Comparison of ENCODE assay signal across 13 cellular contexts in genomic region chr11:70503201-70503877, GRCh38.
DNase-seq lines count a peak whose midpoint lies in the region; ATAC-seq and TF ChIP-seq lines count a peak whose summit lies in the region.
"Had no signal": no experiment of that assay in that cellular context is flagged by ENCODE, and none has a peak within 500 bp of the region (broad histone marks: within the 10 kb centered on the region; RNA-seq: fewer than 3 reads in every experiment).

No MANE protein-coding gene starts in this region.

- DNase-seq in left ventricle myocardium superior (peak; percentile 9), right atrium auricular region (ENCODE audit: low spot score) (no peak), NCI-H2196 treated with DMSO at 0.1 percent for 48 hours (lab: John Stamatoyannopoulos, UW; ENCODE audit: unreplicated experiment) (peak; percentile 40), endodermal cell (no peak), aorta (peak; percentile 38 to 39), middle frontal gyrus (ENCODE audit: extremely low spot score, low spot score) (no peak), CD1c-positive myeloid dendritic cell (ENCODE audit: extremely low spot score) (no peak)
- DNase-seq: activated CD4-positive, alpha-beta memory T cell treated with anti-CD3 and anti-CD28 coated beads, Interleukin-2, amount 10 ng/mL, durations not matched to agents 7 days and 5 days; activated T-cell treated with anti-CD3 and anti-CD28 coated beads, Interleukin-2, amount 50 U/mL, for 72 hours; cerebellar nuclear complex had no signal

- H3K27me3 Mint-ChIP-seq in endodermal cell (ENCODE audit: insufficient read depth): no peaks in the 10 kb centered on the region
- H3K27me3 Mint-ChIP-seq: activated CD4-positive, alpha-beta memory T cell treated with anti-CD3 and anti-CD28 coated beads, Interleukin-2, amount 10 ng/mL, durations not matched to agents 7 days and 5 days had no signal

- TF ChIP-seq CTCF in right atrium auricular region (IDR thresholded peaks at IDR 0.05): no peak
- no peak for TF ChIP-seq CTCF in endodermal cell (conservative IDR thresholded peaks at IDR 0.05)

- H3K4me3 Mint-ChIP-seq in endodermal cell: no peak overlapping the region
- H3K4me3 Mint-ChIP-seq: activated CD4-positive, alpha-beta memory T cell treated with anti-CD3 and anti-CD28 coated beads, Interleukin-2, amount 10 ng/mL, durations not matched to agents 7 days and 5 days; activated T-cell treated with anti-CD3 and anti-CD28 coated beads, Interleukin-2, amount 50 U/mL, for 72 hours; neural crest cell; stimulated activated memory B cell treated with anti-CD40 and anti-IgM and Interleukin-4, amounts not matched to agents 10 μg/mL and 1 μg/mL and 100 μg/mL, for 72 hours had no signal

- H3K27ac Mint-ChIP-seq in endodermal cell: peak overlapping the region; percentile 11
- H3K27ac Mint-ChIP-seq: activated CD4-positive, alpha-beta memory T cell treated with anti-CD3 and anti-CD28 coated beads, Interleukin-2, amount 10 ng/mL, durations not matched to agents 7 days and 5 days; activated T-cell treated with anti-CD3 and anti-CD28 coated beads, Interleukin-2, amount 50 U/mL, for 72 hours; stimulated activated memory B cell treated with anti-CD40 and anti-IgM and Interleukin-4, amounts not matched to agents 10 μg/mL and 1 μg/mL and 100 μg/mL, for 72 hours had no signal

- no peak overlapping the region for H3K9ac ChIP-seq in endodermal cell (ENCODE audit: extremely low read depth, low read length, poor library complexity, severe bottlenecking)

- no peaks in the 10 kb centered on the region for H3K36me3 Mint-ChIP-seq in endodermal cell (ENCODE audit: low read depth)
- H3K36me3 Mint-ChIP-seq: stimulated activated memory B cell treated with anti-CD40 and anti-IgM and Interleukin-4, amounts not matched to agents 10 μg/mL and 1 μg/mL and 100 μg/mL, for 72 hours had no signal

- H3K36me3 ChIP-seq in right atrium auricular region (no peaks in the 10 kb centered on the region), endodermal cell (ENCODE audit: control insufficient read depth, insufficient read depth, low read length) (no peaks in the 10 kb centered on the region), aorta (ENCODE audit: control insufficient read depth in 1 of 2, insufficient read depth in 2 of 2, low read length in 1 of 2) (no peaks in the 10 kb centered on the region)

- ATAC-seq in left ventricle myocardium superior: no peak
- no peak for ATAC-seq in aorta (ENCODE audit: low FRiP score)
- ATAC-seq in HG02884 (IDR thresholded peaks at IDR 0.05; ENCODE audit: unreplicated experiment): no peak
- ATAC-seq: activated T-cell treated with anti-CD3 and anti-CD28 coated beads, Interleukin-2, amount 50 U/mL, for 72 hours; stimulated activated memory B cell treated with anti-CD40 and anti-IgM and Interleukin-4, amounts not matched to agents 10 μg/mL and 1 μg/mL and 100 μg/mL, for 72 hours had no signal

- H3K4me1 ChIP-seq in right atrium auricular region (no peaks in the 10 kb centered on the region), endodermal cell (ENCODE audit: control insufficient read depth, insufficient read depth, low read length) (no peaks in the 10 kb centered on the region), aorta (ENCODE audit: control insufficient read depth in 1 of 2, insufficient read depth in 2 of 2, low read length in 2 of 2) (no peaks in the 10 kb centered on the region)

- H3K27ac ChIP-seq in right atrium auricular region: no peak overlapping the region
- no peak overlapping the region for H3K27ac ChIP-seq in endodermal cell (ENCODE audit: low read depth, low read length)
- H3K27ac ChIP-seq in aorta (ENCODE audit: low read depth in 1 of 2, low read length in 2 of 2): no peak overlapping the region

- H3K27me3 ChIP-seq in right atrium auricular region (no peaks in the 10 kb centered on the region), endodermal cell (ENCODE audit: control insufficient read depth, insufficient read depth, low read length, poor library complexity, severe bottlenecking) (no peaks in the 10 kb centered on the region), aorta (ENCODE audit: control insufficient read depth in 1 of 2, insufficient read depth in 2 of 2, low read length in 1 of 2) (no peaks in the 10 kb centered on the region)

- 82 to 87% methylated on average over 9 to 11 of the region's 11 CpGs for WGBS in endodermal cell (ENCODE audit: insufficient coverage in 1 of 2, insufficient read length in 1 of 2), 2 experiments
- WGBS in aorta, 2 donors: 93 to 99% methylated on average over 10 to 11 of the region's 11 CpGs

- peaks cover 8% of the 10 kb centered on the region for H3K4me1 Mint-ChIP-seq in endodermal cell
- H3K4me1 Mint-ChIP-seq: activated CD4-positive, alpha-beta memory T cell treated with anti-CD3 and anti-CD28 coated beads, Interleukin-2, amount 10 ng/mL, durations not matched to agents 7 days and 5 days; stimulated activated memory B cell treated with anti-CD40 and anti-IgM and Interleukin-4, amounts not matched to agents 10 μg/mL and 1 μg/mL and 100 μg/mL, for 72 hours had no signal

- no peaks in the 10 kb centered on the region for H3K9me3 Mint-ChIP-seq in endodermal cell
- H3K9me3 Mint-ChIP-seq: activated CD4-positive, alpha-beta memory T cell treated with anti-CD3 and anti-CD28 coated beads, Interleukin-2, amount 10 ng/mL, durations not matched to agents 7 days and 5 days; activated T-cell treated with anti-CD3 and anti-CD28 coated beads, Interleukin-2, amount 50 U/mL, for 72 hours; neural crest cell; stimulated activated memory B cell treated with anti-CD40 and anti-IgM and Interleukin-4, amounts not matched to agents 10 μg/mL and 1 μg/mL and 100 μg/mL, for 72 hours had no signal

- no peak overlapping the region for H3K4me3 ChIP-seq in right atrium auricular region
- H3K4me3 ChIP-seq in endodermal cell (ENCODE audit: low read length): no peak overlapping the region
- no peak overlapping the region for H3K4me3 ChIP-seq in aorta (ENCODE audit: low read length in 2 of 2)

- H3K9me3 ChIP-seq in right atrium auricular region (no peaks in the 10 kb centered on the region), endodermal cell (ENCODE audit: control insufficient read depth, low read length) (no peaks in the 10 kb centered on the region), aorta (ENCODE audit: control insufficient read depth, low read length) (no peaks in the 10 kb centered on the region)

- intact Hi-C loops in left ventricle myocardium superior (cut with micrococcal nuclease) (no loop called here), aorta (cut with DNase I) (no loop called here)

Comparison
In these comparisons a context has a peak if more than half of its experiments do, and no peak if none do; other contexts are left out.
1. DNase-seq: peak in left ventricle myocardium superior (single experiment), NCI-H2196 treated with DMSO at 0.1 percent for 48 hours (single experiment) and aorta (2 of 2); none in right atrium auricular region (single experiment), endodermal cell (single experiment), middle frontal gyrus (single experiment) and CD1c-positive myeloid dendritic cell (single experiment).